9 cellular contexts compared by ENCODE assay signal in genomic region chr18:59268722-59269562, GRCh38. TPM values are rescaled to one million over a fixed set of nuclear protein-coding genes. Genes with fewer than 3 reads are reported as not detected.
DNase-seq lines count a peak whose midpoint lies in the region; ATAC-seq, FAIRE-seq and TF ChIP-seq lines count a peak whose summit lies in the region.
"Had no signal": no experiment of that assay in that cellular context is flagged by ENCODE, and none has a peak within 500 bp of the region (broad histone marks: within the 10 kb centered on the region; RNA-seq: fewer than 3 reads in every experiment).

No MANE protein-coding gene starts in this region.

- peak overlapping the region; percentile 59 for H3K4me3 ChIP-seq in HUES64 (ENCODE audit: low read length)

- no peaks in the 10 kb centered on the region for H3K9me3 ChIP-seq in HUES64 (ENCODE audit: insufficient read depth, low read depth, low read length)

- no peak overlapping the region; the same call in 1 of the 2 replicates for H3K9ac ChIP-seq in HUES64 (ENCODE audit: low read depth, low read length)

- under 1% methylated on average over 90 of the region's 90 CpGs for WGBS in HUES64

- DNase-seq in NCI-H2029 (lab: John Stamatoyannopoulos, UW) (peak; percentile 31), NCI-H2029 treated with DMSO at 0.1 percent for 48 hours (lab: John Stamatoyannopoulos, UW) (no peak), left ventricle myocardium superior (peak; percentile 59), RCC 7860 (ENCODE audit: low spot score) (no peak)
- peak; percentile 29 to 57 for DNase-seq in stimulated activated CD4-positive, alpha-beta T cell treated with anti-CD3 and anti-CD28 coated beads, Interleukin-15, amount 100 ng/mL, for 48 hours (ENCODE audit: low read depth in 2 of 2)

- H3K27me3 ChIP-seq in HUES64 (ENCODE audit: insufficient read depth, low read length), result peaks cover 99% of the 10 kb centered on the region

- intact Hi-C loops in left ventricle myocardium superior (cut with micrococcal nuclease), result no loop called here

- ATAC-seq in left ventricle myocardium superior, result peak; percentile 72
- no peak for ATAC-seq in GM21390 (IDR thresholded peaks at IDR 0.05; ENCODE audit: unreplicated experiment)

- peaks cover 24% of the 10 kb centered on the region for H3K4me1 ChIP-seq in HUES64 (ENCODE audit: insufficient read depth, low read length)

- no peak for FAIRE-seq in RCC 7860 (lab: Jason Lieb, UNC)
- FAIRE-seq: A204.1 had no signal

- TF ChIP-seq CTCF in VCaP (conservative IDR thresholded peaks at IDR 0.05), result peak; percentile 77

- H3K36me3 ChIP-seq in HUES64 (ENCODE audit: insufficient read depth, low read length), result no peaks in the 10 kb centered on the region

- H3K27ac ChIP-seq in HUES64 (ENCODE audit: low read depth, low read length) (no peak overlapping the region), VCaP (no peak overlapping the region)

RNA-seq across cellular contexts. Expression of gene RAX, which starts 4.3 kb away (rescaled TPM):
- not detected for polyA plus RNA-seq in HUES64 (2013, experiment 1 of 2)
- polyA plus RNA-seq in HUES64 (2013, experiment 2 of 2), result 0.06 TPM
- total RNA-seq in left ventricle myocardium superior, result not detected

RNA-seq across cellular contexts. Expression of gene GRP, which starts 49.0 kb away (rescaled TPM):
- polyA plus RNA-seq in HUES64 (2013, experiment 1 of 2), result 0.35 TPM
- polyA plus RNA-seq in HUES64 (2013, experiment 2 of 2), result not detected
- total RNA-seq in left ventricle myocardium superior, result not detected

RNA-seq across cellular contexts. Expression of gene CPLX4, which starts 49.5 kb away (rescaled TPM):
- polyA plus RNA-seq in HUES64 (2013, experiment 1 of 2), result not detected
- not detected for polyA plus RNA-seq in HUES64 (2013, experiment 2 of 2)
- not detected for total RNA-seq in left ventricle myocardium superior

Comparison
In these comparisons a context has a peak if more than half of its experiments do, and no peak if none do; other contexts are left out.
1. DNase-seq: peak in NCI-H2029 (single experiment), left ventricle myocardium superior (single experiment) and stimulated activated CD4-positive, alpha-beta T cell treated with anti-CD3 and anti-CD28 coated beads, Interleukin-15, amount 100 ng/mL, for 48 hours (2 of 2); none in NCI-H2029 treated with DMSO at 0.1 percent for 48 hours (single experiment) and RCC 7860 (single experiment).